Comparison of ENCODE assay signal across 29 cellular contexts in the genomic region with DNA sequence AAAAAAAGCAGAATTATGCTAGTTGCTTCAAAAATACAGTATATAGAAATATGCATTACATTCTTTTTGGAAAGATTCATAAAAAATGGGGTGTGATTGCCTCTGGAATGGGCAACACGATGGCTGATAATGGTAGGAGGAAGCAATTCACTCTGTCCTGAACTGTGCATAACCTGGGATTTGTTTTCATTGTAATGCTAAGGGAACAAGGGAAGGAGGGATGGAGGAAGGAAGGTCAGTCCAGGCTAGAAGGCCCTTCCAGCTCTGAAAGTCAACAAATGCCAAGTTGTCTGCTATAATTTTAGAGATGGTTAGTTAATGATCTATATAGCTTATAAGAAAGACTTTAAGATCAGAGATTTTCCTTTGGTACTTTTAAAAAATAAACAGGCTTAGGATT.
"Had no signal": no experiment of that assay in that cellular context is flagged by ENCODE, and none has a peak within 500 bp of the region (broad histone marks: within the 10 kb centered on the region; RNA-seq: fewer than 3 reads in every experiment).

No MANE protein-coding gene starts in this region.

- H2AFZ ChIP-seq: parathyroid adenoma had no signal

- H3K9me3 Mint-ChIP-seq: immature natural killer cell; naive thymus-derived CD8-positive, alpha-beta T cell; nephron; neural crest cell; stimulated activated naive B cell treated with anti-CD40 and anti-IgM and Interleukin-4, amounts not matched to agents 10 μg/mL and 1 μg/mL and 100 μg/mL, for 72 hours had no signal

- H3K27ac Mint-ChIP-seq: immature natural killer cell; naive thymus-derived CD8-positive, alpha-beta T cell; nephron; progenitor cell of endocrine pancreas; stimulated activated naive B cell treated with anti-CD40 and anti-IgM and Interleukin-4, amounts not matched to agents 10 μg/mL and 1 μg/mL and 100 μg/mL, for 72 hours had no signal

- H3K9ac ChIP-seq: parathyroid adenoma had no signal

- H3K9me3 ChIP-seq: left lung, lower lobe of right lung, right atrium auricular region, stomach, testis, thyroid gland, transverse colon, upper lobe of left lung, vagina had no signal

- H3K4me3 Mint-ChIP-seq: immature natural killer cell; naive thymus-derived CD8-positive, alpha-beta T cell; nephron; neural crest cell; stimulated activated naive B cell treated with anti-CD40 and anti-IgM and Interleukin-4, amounts not matched to agents 10 μg/mL and 1 μg/mL and 100 μg/mL, for 72 hours had no signal

- H3K4me1 Mint-ChIP-seq: immature natural killer cell; naive thymus-derived CD8-positive, alpha-beta T cell; nephron; neural crest cell; stimulated activated naive B cell treated with anti-CD40 and anti-IgM and Interleukin-4, amounts not matched to agents 10 μg/mL and 1 μg/mL and 100 μg/mL, for 72 hours had no signal

- H3K4me3 ChIP-seq: left lung, lower lobe of right lung, right atrium auricular region, skin epidermis, stomach, testis, thyroid gland, transverse colon, upper lobe of left lung, vagina had no signal

- H3K27ac ChIP-seq: left lung, lower lobe of right lung, parathyroid adenoma, right atrium auricular region, skin epidermis, stomach, testis, thyroid gland, transverse colon, upper lobe of left lung, vagina had no signal

- H3K27me3 ChIP-seq: left lung, right atrium auricular region, stomach, testis, thyroid gland, transverse colon, upper lobe of left lung, vagina had no signal

- ATAC-seq: left colon; left lung; lower lobe of right lung; naive thymus-derived CD8-positive, alpha-beta T cell; sciatic nerve; stimulated activated naive B cell treated with anti-CD40 and anti-IgM and Interleukin-4, amounts not matched to agents 10 μg/mL and 1 μg/mL and 100 μg/mL, for 72 hours; stimulated activated naive CD8-positive, alpha-beta T cell treated with anti-CD3 and anti-CD28 coated beads, Interleukin-15, Interleukin-2, amounts not matched to agents 100 U/mL and 50 U/mL, for 24 hours had no signal

- H3K36me3 ChIP-seq: lower lobe of right lung, right atrium auricular region, thyroid gland, transverse colon, upper lobe of left lung, vagina had no signal

- H3K79me2 ChIP-seq: parathyroid adenoma had no signal

- H3K27me3 Mint-ChIP-seq: naive thymus-derived CD8-positive, alpha-beta T cell; progenitor cell of endocrine pancreas; stimulated activated naive B cell treated with anti-CD40 and anti-IgM and Interleukin-4, amounts not matched to agents 10 μg/mL and 1 μg/mL and 100 μg/mL, for 72 hours had no signal

- H3K4me1 ChIP-seq: left lung, lower lobe of right lung, parathyroid adenoma, right atrium auricular region, stomach, testis, thyroid gland, transverse colon, upper lobe of left lung, vagina had no signal

- DNase-seq: hypothalamus; immature natural killer cell; kidney; left colon; left lung; lower lobe of right lung; mammary epithelial cell; mesenchymal stem cell; naive thymus-derived CD8-positive, alpha-beta T cell; nucleus accumbens; stimulated activated CD4-positive, alpha-beta T cell treated with anti-CD3 and anti-CD28 coated beads, Interleukin-12 subunit alpha, Interleukin-12 subunit beta, amount 100 ng/mL, for 4 hours; stimulated activated CD4-positive, alpha-beta T cell treated with anti-CD3 and anti-CD28 coated beads, Interleukin-15, amount 100 ng/mL, for 24 hours; stimulated activated CD4-positive, alpha-beta T cell treated with anti-CD3 and anti-CD28 coated beads, Interleukin-2, amount 100 ng/mL, for 24 hours; stimulated activated CD4-positive, alpha-beta T cell treated with anti-CD3 and anti-CD28 coated beads, Interleukin-4, amount 100 ng/mL, for 1 hour; stimulated activated naive B cell treated with anti-CD40 and anti-IgM and Interleukin-4, amounts not matched to agents 10 μg/mL and 1 μg/mL and 100 μg/mL, for 72 hours; stimulated activated naive CD8-positive, alpha-beta T cell treated with anti-CD3 and anti-CD28 coated beads, Interleukin-15, Interleukin-2, amounts not matched to agents 100 U/mL and 50 U/mL, for 24 hours; stomach; testis; thyroid gland; transverse colon; upper lobe of left lung had no signal
